24 cellular contexts compared by ENCODE assay signal in genomic region chr9:89008346-89009048, GRCh38. TPM values are rescaled to one million over a fixed set of nuclear protein-coding genes. Genes with fewer than 3 reads are reported as not detected.
DNase-seq lines count a peak whose midpoint lies in the region; ATAC-seq and TF ChIP-seq lines count a peak whose summit lies in the region.
"Had no signal": no experiment of that assay in that cellular context is flagged by ENCODE, and none has a peak within 500 bp of the region (broad histone marks: within the 10 kb centered on the region; RNA-seq: fewer than 3 reads in every experiment).

No MANE protein-coding gene starts in this region.

- no peak overlapping the region for H3K18ac ChIP-seq in H9 (ENCODE audit: insufficient read length, low read depth, low read length)

- H3K36me3 Mint-ChIP-seq in H9 (ENCODE audit: insufficient read depth in 1 of 3, low read depth in 3 of 3) = no peaks in the 10 kb centered on the region; a peak in 1 of 7 replicates
- H3K36me3 Mint-ChIP-seq in WTC11 = no peaks in the 10 kb centered on the region; the same call in 1 of the 2 replicates
- H3K36me3 Mint-ChIP-seq in naive thymus-derived CD4-positive, alpha-beta T cell = no peaks in the 10 kb centered on the region
- H3K36me3 Mint-ChIP-seq in endodermal cell (ENCODE audit: low read depth) = peaks cover 12% of the 10 kb centered on the region
- H3K36me3 Mint-ChIP-seq: activated CD4-positive, alpha-beta memory T cell treated with anti-CD3 and anti-CD28 coated beads for 36 hours; stimulated activated effector memory CD8-positive, alpha-beta T cell treated with anti-CD3 and anti-CD28 coated beads, Interleukin-12 subunit alpha, Interleukin-12 subunit beta, amount 100 ng/mL, for 72 hours had no signal

- no peak overlapping the region for H2AK5ac ChIP-seq in H9 (ENCODE audit: insufficient read length, low read length)

- intact Hi-C loops in naive thymus-derived CD4-positive, alpha-beta T cell (cut with micrococcal nuclease) = loop anchor here in 1 of 2 donors (10.0 kb wide), 1 partner anchor 344 kb away; no protein-coding TSS in a partner anchor

- POLR2A ChIA-PET in WTC11 (lab: Charles Lee) = no interaction called here
- POLR2A ChIA-PET in naive thymus-derived CD4-positive, alpha-beta T cell (lab: Charles Lee) = no interaction called here

- no peak overlapping the region for H3K4ac ChIP-seq in H9 (ENCODE audit: low read depth, low read length)

- H3K27ac Mint-ChIP-seq in H9 = peak overlapping the region in 2 of 3 experiments; percentile 4 to 12; a peak in 2 of 7 replicates
- peak overlapping the region; percentile 6; the same call in 1 of the 2 replicates for H3K27ac Mint-ChIP-seq in WTC11
- H3K27ac Mint-ChIP-seq in naive thymus-derived CD4-positive, alpha-beta T cell = peak overlapping the region in 1 of 9 donors; percentile 14
- no peak overlapping the region for H3K27ac Mint-ChIP-seq in endodermal cell
- H3K27ac Mint-ChIP-seq: activated CD4-positive, alpha-beta memory T cell treated with anti-CD3 and anti-CD28 coated beads for 36 hours; stimulated activated effector memory CD8-positive, alpha-beta T cell treated with anti-CD3 and anti-CD28 coated beads, Interleukin-12 subunit alpha, Interleukin-12 subunit beta, amount 100 ng/mL, for 72 hours had no signal

- no peak overlapping the region for H3T11ph ChIP-seq in H9 (ENCODE audit: low read length)

- no peak overlapping the region for H2BK12ac ChIP-seq in H9 (ENCODE audit: insufficient read length, low read depth, low read length)

- H3K4me3 Mint-ChIP-seq in H9 (no peak overlapping the region), WTC11 (no peak overlapping the region), endodermal cell (no peak overlapping the region)
- H3K4me3 Mint-ChIP-seq in naive thymus-derived CD4-positive, alpha-beta T cell = no peak overlapping the region
- H3K4me3 Mint-ChIP-seq: activated CD4-positive, alpha-beta memory T cell treated with anti-CD3 and anti-CD28 coated beads for 36 hours; stimulated activated effector memory CD8-positive, alpha-beta T cell treated with anti-CD3 and anti-CD28 coated beads, Interleukin-12 subunit alpha, Interleukin-12 subunit beta, amount 100 ng/mL, for 72 hours had no signal

- no peak overlapping the region for H3K56ac ChIP-seq in H9 (ENCODE audit: insufficient read length, low read depth, low read length)

- H3K27ac ChIP-seq in H9 (ENCODE audit: insufficient read length, low read depth, low read length) (no peak overlapping the region), endodermal cell (ENCODE audit: low read depth, low read length) (no peak overlapping the region)
- no peak overlapping the region for H3K27ac ChIP-seq in naive thymus-derived CD4-positive, alpha-beta T cell (ENCODE audit: low read depth, low read length)
- H3K27ac ChIP-seq: body of pancreas, foreskin keratinocyte had no signal

- H3K9me3 ChIP-seq in H9 (ENCODE audit: control insufficient read depth, low read depth, low read length) = no peaks in the 10 kb centered on the region
- H3K9me3 ChIP-seq in naive thymus-derived CD4-positive, alpha-beta T cell (ENCODE audit: control insufficient read depth in 2 of 3, low read length in 3 of 3) = no peaks in the 10 kb centered on the region
- no peaks in the 10 kb centered on the region for H3K9me3 ChIP-seq in endodermal cell (ENCODE audit: control insufficient read depth, low read length)
- H3K9me3 ChIP-seq: body of pancreas had no signal

- H3K23ac ChIP-seq in H9 (ENCODE audit: insufficient read length, low read depth, low read length) = no peak overlapping the region

- no peak overlapping the region for H3K4me2 ChIP-seq in H9 (ENCODE audit: insufficient read depth, insufficient read length, low read length)

- no peaks in the 10 kb centered on the region for H3K79me2 ChIP-seq in H9 (ENCODE audit: insufficient read depth, low read length)

- H2AFZ ChIP-seq in H9 (ENCODE audit: low read length) = no peak overlapping the region

- no peak overlapping the region for H3K4me3 ChIP-seq in NB4 (ENCODE audit: low read depth, low read length)
- H3K4me3 ChIP-seq in naive thymus-derived CD4-positive, alpha-beta T cell (ENCODE audit: low read length) = no peak overlapping the region
- H3K4me3 ChIP-seq in endodermal cell (ENCODE audit: low read length) = no peak overlapping the region
- H3K4me3 ChIP-seq: body of pancreas had no signal

- H3K27me3 Mint-ChIP-seq in H9 (ENCODE audit: low read depth) (no peaks in the 10 kb centered on the region; the same call in 1 of the 2 replicates), WTC11 (ENCODE audit: low read depth) (no peaks in the 10 kb centered on the region), endodermal cell (ENCODE audit: insufficient read depth) (no peaks in the 10 kb centered on the region)
- H3K27me3 Mint-ChIP-seq in naive thymus-derived CD4-positive, alpha-beta T cell = peaks cover 6 to 23% (median 9%) of the 10 kb centered on the region in 5 donors
- H3K27me3 Mint-ChIP-seq: activated CD4-positive, alpha-beta memory T cell treated with anti-CD3 and anti-CD28 coated beads for 36 hours had no signal

- H3K4me1 Mint-ChIP-seq in H9 (peaks cover 27 to 33% of the 10 kb centered on the region in 2 experiments), WTC11 (peaks cover 36% of the 10 kb centered on the region), endodermal cell (peaks cover 11% of the 10 kb centered on the region)
- peaks cover 0 to 3% (median 0%) of the 10 kb centered on the region in 7 donors for H3K4me1 Mint-ChIP-seq in naive thymus-derived CD4-positive, alpha-beta T cell
- H3K4me1 Mint-ChIP-seq: stimulated activated effector memory CD8-positive, alpha-beta T cell treated with anti-CD3 and anti-CD28 coated beads, Interleukin-12 subunit alpha, Interleukin-12 subunit beta, amount 100 ng/mL, for 72 hours had no signal

- no CpG with 5 or more reads among the region's 14 CpGs for WGBS in H9 (ENCODE audit: extremely low coverage, insufficient read length, low lambda C conversion rate)
- 81 to 87% methylated on average over 14 of the region's 14 CpGs for WGBS in endodermal cell (ENCODE audit: insufficient coverage in 1 of 2, insufficient read length in 1 of 2), 2 experiments

- H4K91ac ChIP-seq in H9 (ENCODE audit: insufficient read length, low read depth, low read length) = no peak overlapping the region

- no peak overlapping the region for H2BK20ac ChIP-seq in H9 (ENCODE audit: low read depth, low read length, poor library complexity, severe bottlenecking)

- H2BK15ac ChIP-seq in H9 (ENCODE audit: low read depth, low read length) = no peak overlapping the region

- DNase-seq in H9 (no peak), NB4 (ENCODE audit: low read depth) (peak; percentile 79), WTC11 (ENCODE audit: low spot score) (no peak), endodermal cell (no peak), activated gamma-delta T cell (lab: John Stamatoyannopoulos, UW) (no peak)
- DNase-seq in naive thymus-derived CD4-positive, alpha-beta T cell = no peak
- DNase-seq: activated CD4-positive, alpha-beta memory T cell treated with anti-CD3 and anti-CD28 coated beads for 36 hours; activated effector memory CD4-positive, alpha-beta T cell treated with anti-CD3 and anti-CD28 coated beads, Interleukin-2, amount 50 U/mL, for 16 hours; body of pancreas; C1 segment of cervical spinal cord; effector memory CD4-positive, alpha-beta T cell; foreskin keratinocyte; left cardiac atrium; mesenchymal stem cell; NCI-H1694 treated with DMSO at 0.1 percent for 48 hours; NCI-H2171; NK-92 treated with Interleukin-12 subunit alpha and Interleukin-12 subunit beta, amount 100 ng/mL, for 24 hours; RPMI8226; small intestine; stimulated activated CD4-positive, alpha-beta T cell treated with anti-CD3 and anti-CD28 coated beads, Interleukin-2, amount 100 ng/mL, for 24 hours; substantia nigra; SW 1271 had no signal

- H3K9me3 Mint-ChIP-seq in H9 (no peaks in the 10 kb centered on the region), WTC11 (no peaks in the 10 kb centered on the region), endodermal cell (no peaks in the 10 kb centered on the region)
- no peaks in the 10 kb centered on the region for H3K9me3 Mint-ChIP-seq in naive thymus-derived CD4-positive, alpha-beta T cell
- H3K9me3 Mint-ChIP-seq: activated CD4-positive, alpha-beta memory T cell treated with anti-CD3 and anti-CD28 coated beads for 36 hours; stimulated activated effector memory CD8-positive, alpha-beta T cell treated with anti-CD3 and anti-CD28 coated beads, Interleukin-12 subunit alpha, Interleukin-12 subunit beta, amount 100 ng/mL, for 72 hours had no signal

- no peaks in the 10 kb centered on the region for H3K23me2 ChIP-seq in H9 (ENCODE audit: insufficient read length, low read depth, low read length, poor library complexity, severe bottlenecking)

- H3K27me3 ChIP-seq in H9 (ENCODE audit: insufficient read depth, low read length) (no peaks in the 10 kb centered on the region), endodermal cell (ENCODE audit: control insufficient read depth, insufficient read depth, low read length, poor library complexity, severe bottlenecking) (no peaks in the 10 kb centered on the region)
- H3K27me3 ChIP-seq in naive thymus-derived CD4-positive, alpha-beta T cell (ENCODE audit: control insufficient read depth in 2 of 2, insufficient read depth in 2 of 2, low read length in 2 of 2) = no peaks in the 10 kb centered on the region
- H3K27me3 ChIP-seq: body of pancreas, foreskin keratinocyte had no signal

- TF ChIP-seq POLR2A in NB4 (IDR thresholded peaks at IDR 0.05; ENCODE audit: extremely low read depth, insufficient read length) = no peak

- no peak for TF ChIP-seq CTCF in H9 (conservative IDR thresholded peaks at IDR 0.05)
- no peak for TF ChIP-seq CTCF in NB4 (IDR thresholded peaks at IDR 0.05; ENCODE audit: low read depth, low read length)
- no peak for TF ChIP-seq CTCF in WTC11 (IDR thresholded peaks at IDR 0.05)
- TF ChIP-seq CTCF in endodermal cell (conservative IDR thresholded peaks at IDR 0.05) = no peak

- no peak overlapping the region for H4K8ac ChIP-seq in H9 (replicated peaks; ENCODE audit: insufficient read length, low read depth, low read length)

- no peak overlapping the region for H2BK120ac ChIP-seq in H9 (ENCODE audit: low read depth, low read length, poor library complexity, severe bottlenecking)

- no peaks in the 10 kb centered on the region for H4K20me1 ChIP-seq in H9 (ENCODE audit: control insufficient read depth, insufficient read depth, insufficient read length)

- no peak overlapping the region for H2BK5ac ChIP-seq in H9 (ENCODE audit: insufficient read length, low read length)

- no peak for ATAC-seq in WTC11
- ATAC-seq in naive thymus-derived CD4-positive, alpha-beta T cell = peak; percentile 24
- ATAC-seq in HG02840 (IDR thresholded peaks at IDR 0.05; ENCODE audit: low FRiP score, unreplicated experiment) = no peak
- ATAC-seq: body of pancreas; foreskin keratinocyte; stimulated activated effector memory CD8-positive, alpha-beta T cell treated with anti-CD3 and anti-CD28 coated beads, Interleukin-12 subunit alpha, Interleukin-12 subunit beta, amount 100 ng/mL, for 72 hours had no signal

- H3K14ac ChIP-seq in H9 (ENCODE audit: insufficient read depth, low read length) = peak overlapping the region; percentile 57; the same call in 1 of the 2 replicates

- no peaks in the 10 kb centered on the region for H3K79me1 ChIP-seq in H9 (ENCODE audit: insufficient read depth, low read depth, low read length, poor library complexity, severe bottlenecking)

- H3K36me3 ChIP-seq in naive thymus-derived CD4-positive, alpha-beta T cell (ENCODE audit: control insufficient read depth in 2 of 3, insufficient read depth in 3 of 3, low read length in 3 of 3) = no peaks in the 10 kb centered on the region
- H3K36me3 ChIP-seq in endodermal cell (ENCODE audit: control insufficient read depth, insufficient read depth, low read length) = peaks cover 17% of the 10 kb centered on the region

- CTCF ChIA-PET in WTC11 (lab: Charles Lee) = interaction anchor here (0.8 to 1.9 kb wide), 5 partner anchors 8 to 271 kb away, joined by 3 to 11 read pairs (median 3); no protein-coding TSS in a partner anchor
- CTCF ChIA-PET in naive thymus-derived CD4-positive, alpha-beta T cell (lab: Charles Lee) = no interaction called here

- no peak overlapping the region for H3K9ac ChIP-seq in H9 (ENCODE audit: extremely low read depth, insufficient read length, low read length)
- no peak overlapping the region for H3K9ac ChIP-seq in endodermal cell (ENCODE audit: extremely low read depth, low read length, poor library complexity, severe bottlenecking)

- no peak overlapping the region for H4K5ac ChIP-seq in H9 (ENCODE audit: insufficient read length, low read depth, low read length)

- H3K4me1 ChIP-seq in H9 (ENCODE audit: insufficient read depth, low read length) = no peaks in the 10 kb centered on the region
- H3K4me1 ChIP-seq in naive thymus-derived CD4-positive, alpha-beta T cell (ENCODE audit: control insufficient read depth in 2 of 2, insufficient read depth in 2 of 2, low read length in 2 of 2) = no peaks in the 10 kb centered on the region
- H3K4me1 ChIP-seq in endodermal cell (ENCODE audit: control insufficient read depth, insufficient read depth, low read length) = no peaks in the 10 kb centered on the region
- H3K4me1 ChIP-seq: body of pancreas, foreskin keratinocyte had no signal

RNA-seq across cellular contexts. Expression of gene S1PR3, which starts 17.2 kb away (rescaled TPM):
- total RNA-seq in H9 (2021) (3.1 and 3.3 TPM in 2 replicates), WTC11 (2021) (5.9 to 7.1 TPM (median 6.3 TPM) in 3 replicates), endodermal cell (10 to 100 TPM; 53.6 to 95.2 TPM)
- 10 to 100 TPM in 1 of 5 experiments, under 1 TPM in 2, not detected in 2; 0.19 to 26.0 (median 0.22) TPM for total RNA-seq in naive thymus-derived CD4-positive, alpha-beta T cell
- not detected for polyA plus RNA-seq in naive thymus-derived CD4-positive, alpha-beta T cell
- 21.5 TPM for polyA plus RNA-seq in endodermal cell (2013, experiment 1 of 2)
- 27.6 TPM for polyA plus RNA-seq in endodermal cell (2013, experiment 2 of 2)
